In genomic region chr6:108030223-108030622, GRCh38 we compare ENCODE assay signal across 27 cellular contexts. TPM values are rescaled to one million over a fixed set of nuclear protein-coding genes. Genes with fewer than 3 reads are reported as not detected.
A peak's percentile ranks its signal among the peaks of the same experiment; 100 is the strongest.
DNase-seq lines count a peak whose midpoint lies in the region; ATAC-seq and TF ChIP-seq lines count a peak whose summit lies in the region.
"Had no signal": no experiment of that assay in that cellular context is flagged by ENCODE, and none has a peak within 500 bp of the region (broad histone marks: within the 10 kb centered on the region; RNA-seq: fewer than 3 reads in every experiment).

No MANE protein-coding gene starts in this region.

- H3K27ac ChIP-seq in neural cell (ENCODE audit: low read length) = peak overlapping the region; percentile 46
- H3K27ac ChIP-seq in CD8-positive, alpha-beta T cell (ENCODE audit: low read depth, low read length) = no peak overlapping the region
- H3K27ac ChIP-seq: 22Rv1; BLaER1 treated with 17β-estradiol and CSF1 and Interleukin-3, amounts not matched to agents 10 nM and 100 nM; PC-9; SK-N-MC; tibial artery had no signal

- no peak overlapping the region for H3K27ac Mint-ChIP-seq in CD8-positive, alpha-beta T cell
- H3K27ac Mint-ChIP-seq: activated B cell treated with CpG ODN at 0.5 μM for 24 hours; activated T-cell treated with anti-CD3 and anti-CD28 coated beads, Interleukin-2, amount 50 U/mL, for 72 hours; effector memory CD8-positive, alpha-beta T cell; natural killer cell treated with Interleukin-12 subunit alpha and Interleukin-12 subunit beta and Interleukin-15 and Interleukin-18, amount 100 ng/mL, for 72 hours had no signal

- H3F3A ChIP-seq in neural cell (ENCODE audit: insufficient read depth, low read length, poor library complexity, severe bottlenecking) = no peaks in the 10 kb centered on the region

- no peaks in the 10 kb centered on the region for H3K4me1 ChIP-seq in CD8-positive, alpha-beta T cell (ENCODE audit: insufficient read depth, low read length)
- H3K4me1 ChIP-seq: BLaER1 treated with 17β-estradiol and CSF1 and Interleukin-3, amounts not matched to agents 10 nM and 100 nM; tibial artery had no signal

- H3K9ac ChIP-seq in neural cell (ENCODE audit: low read length) = no peak overlapping the region
- H3K9ac ChIP-seq: BLaER1 treated with 17β-estradiol and CSF1 and Interleukin-3, amounts not matched to agents 10 nM and 100 nM had no signal

- H3K4me2 ChIP-seq in neural cell (ENCODE audit: low read length) = no peak overlapping the region
- H3K4me2 ChIP-seq: BLaER1 treated with 17β-estradiol and CSF1 and Interleukin-3, amounts not matched to agents 10 nM and 100 nM; PC-9 had no signal

- H3K27me3 ChIP-seq in neural cell (ENCODE audit: insufficient read depth, low read depth, low read length) = no peaks in the 10 kb centered on the region
- no peaks in the 10 kb centered on the region for H3K27me3 ChIP-seq in CD8-positive, alpha-beta T cell (ENCODE audit: insufficient read depth, low read length)
- H3K27me3 ChIP-seq: BLaER1 treated with 17β-estradiol and CSF1 and Interleukin-3, amounts not matched to agents 10 nM and 100 nM; tibial artery had no signal

- H3K9me2 ChIP-seq in neural cell (ENCODE audit: insufficient read depth, low read length) = no peaks in the 10 kb centered on the region

- H4K20me1 ChIP-seq in neural cell (ENCODE audit: insufficient read depth) = no peaks in the 10 kb centered on the region
- H4K20me1 ChIP-seq: BLaER1 treated with 17β-estradiol and CSF1 and Interleukin-3, amounts not matched to agents 10 nM and 100 nM had no signal

- TF ChIP-seq RAD21 in neural cell (conservative IDR thresholded peaks at IDR 0.05) = no peak

- DNase-seq in NCI-H1092 treated with DMSO at 0.1 percent for 48 hours (lab: John Stamatoyannopoulos, UW) (peak; percentile 2), NCI-H1092 (lab: John Stamatoyannopoulos, UW) (no peak), NCI-H2029 treated with DMSO at 0.1 percent for 48 hours (lab: John Stamatoyannopoulos, UW) (peak; percentile 27), NCI-H69 (lab: John Stamatoyannopoulos, UW) (peak; percentile 92), MV-4-11 (lab: John Stamatoyannopoulos, UW) (no peak), erythroblast (lab: John Stamatoyannopoulos, UW) (no peak)
- no peak for DNase-seq in CD8-positive, alpha-beta T cell
- DNase-seq: activated B cell treated with CpG ODN at 0.5 μM for 24 hours; activated T-cell treated with anti-CD3 and anti-CD28 coated beads, Interleukin-2, amount 50 U/mL, for 72 hours; cortex of kidney; DMS79; effector memory CD8-positive, alpha-beta T cell; GDM1; immature natural killer cell; Kasumi-1; left cardiac atrium; NCI-H2081 treated with DMSO at 0.1 percent for 48 hours; NK-92 treated with Interleukin-12 subunit alpha and Interleukin-12 subunit beta, amount 100 ng/mL, for 24 hours; PC-9; stimulated activated CD4-positive, alpha-beta T cell treated with anti-CD3 and anti-CD28 coated beads, Interleukin-4, amount 100 ng/mL, for 4 hours; tibial artery had no signal

- intact Hi-C loops in CD8-positive, alpha-beta T cell (cut with DNase I, micrococcal nuclease) = no loop called here

- no peak overlapping the region for H2AFZ ChIP-seq in neural cell (ENCODE audit: low read depth, low read length)
- H2AFZ ChIP-seq: PC-9 had no signal

- H3K4me3 ChIP-seq in neural cell (ENCODE audit: low read length) = no peak overlapping the region
- no peak overlapping the region for H3K4me3 ChIP-seq in CD8-positive, alpha-beta T cell (ENCODE audit: low read depth, low read length)
- H3K4me3 ChIP-seq: BLaER1 treated with 17β-estradiol and CSF1 and Interleukin-3, amounts not matched to agents 10 nM and 100 nM; PC-9; SK-N-MC; tibial artery had no signal

- no peaks in the 10 kb centered on the region for H3K4me1 Mint-ChIP-seq in CD8-positive, alpha-beta T cell (ENCODE audit: low read depth)
- H3K4me1 Mint-ChIP-seq: activated B cell treated with CpG ODN at 0.5 μM for 24 hours, immature natural killer cell had no signal

- no peak for ATAC-seq in CD8-positive, alpha-beta T cell
- ATAC-seq: activated T-cell treated with anti-CD3 and anti-CD28 coated beads, Interleukin-2, amount 50 U/mL, for 72 hours; effector memory CD8-positive, alpha-beta T cell; HCT116; left cardiac atrium; natural killer cell treated with Interleukin-12 subunit alpha and Interleukin-12 subunit beta and Interleukin-15 and Interleukin-18, amount 100 ng/mL, for 72 hours had no signal

- no peaks in the 10 kb centered on the region for H3K36me3 ChIP-seq in neural cell (ENCODE audit: insufficient read depth, low read length)
- no peaks in the 10 kb centered on the region for H3K36me3 ChIP-seq in CD8-positive, alpha-beta T cell (ENCODE audit: insufficient read depth, low read length)

- no peaks in the 10 kb centered on the region for H3K79me2 ChIP-seq in neural cell (replicated peaks; ENCODE audit: insufficient read depth, low read length)

- no peak overlapping the region for H3K4me3 Mint-ChIP-seq in CD8-positive, alpha-beta T cell
- H3K4me3 Mint-ChIP-seq: activated B cell treated with CpG ODN at 0.5 μM for 24 hours; activated T-cell treated with anti-CD3 and anti-CD28 coated beads, Interleukin-2, amount 50 U/mL, for 72 hours; effector memory CD8-positive, alpha-beta T cell; immature natural killer cell; natural killer cell treated with Interleukin-12 subunit alpha and Interleukin-12 subunit beta and Interleukin-15 and Interleukin-18, amount 100 ng/mL, for 72 hours had no signal

- CTCF ChIA-PET in CD8-positive, alpha-beta T cell (lab: Charles Lee) = no interaction called here

- H3K27me3 Mint-ChIP-seq in CD8-positive, alpha-beta T cell (ENCODE audit: low read depth) = no peaks in the 10 kb centered on the region
- H3K27me3 Mint-ChIP-seq: activated B cell treated with CpG ODN at 0.5 μM for 24 hours; effector memory CD8-positive, alpha-beta T cell; natural killer cell treated with Interleukin-12 subunit alpha and Interleukin-12 subunit beta and Interleukin-15 and Interleukin-18, amount 100 ng/mL, for 72 hours had no signal

- H3K9me3 Mint-ChIP-seq in CD8-positive, alpha-beta T cell = no peaks in the 10 kb centered on the region
- H3K9me3 Mint-ChIP-seq: activated B cell treated with CpG ODN at 0.5 μM for 24 hours; activated T-cell treated with anti-CD3 and anti-CD28 coated beads, Interleukin-2, amount 50 U/mL, for 72 hours; effector memory CD8-positive, alpha-beta T cell; immature natural killer cell; natural killer cell treated with Interleukin-12 subunit alpha and Interleukin-12 subunit beta and Interleukin-15 and Interleukin-18, amount 100 ng/mL, for 72 hours had no signal

- POLR2A ChIA-PET in CD8-positive, alpha-beta T cell (lab: Charles Lee) = no interaction called here

- no peaks in the 10 kb centered on the region for H3K9me3 ChIP-seq in neural cell (ENCODE audit: low read length)
- H3K9me3 ChIP-seq in CD8-positive, alpha-beta T cell (ENCODE audit: low read length) = no peaks in the 10 kb centered on the region
- H3K9me3 ChIP-seq: BLaER1 treated with 17β-estradiol and CSF1 and Interleukin-3, amounts not matched to agents 10 nM and 100 nM; tibial artery had no signal

- TF ChIP-seq EP300 in neural cell (conservative IDR thresholded peaks at IDR 0.05; ENCODE audit: poor library complexity, severe bottlenecking) = no peak

- peaks cover 6% of the 10 kb centered on the region for H3K36me3 Mint-ChIP-seq in CD8-positive, alpha-beta T cell

- no peak for TF ChIP-seq CTCF in neural cell (IDR thresholded peaks at IDR 0.05; ENCODE audit: poor library complexity, severe bottlenecking)
- no peak for TF ChIP-seq CTCF in CD8-positive, alpha-beta T cell (IDR thresholded peaks at IDR 0.05)

- TF ChIP-seq POLR2A in erythroblast (IDR thresholded peaks at IDR 0.05; ENCODE audit: low read length) = no peak

TF ChIP-seq in neural cell, 6 proteins besides CTCF, POLR2A, EP300 and RAD21:
- TF ChIP-seq SMC3 (conservative IDR thresholded peaks at IDR 0.05; ENCODE audit: poor library complexity) (no peak), POLR2AphosphoS5 (IDR thresholded peaks at IDR 0.05) (no peak), TAF1 (IDR thresholded peaks at IDR 0.05; ENCODE audit: low read depth) (no peak), MXI1 (conservative IDR thresholded peaks at IDR 0.05; ENCODE audit: poor library complexity, severe bottlenecking) (no peak), EZH2 (IDR thresholded peaks at IDR 0.05; ENCODE audit: borderline replicate concordance, insufficient read depth, low read length, poor library complexity, severe bottlenecking) (no peak)
- TF ChIP-seq, protein P1, sequence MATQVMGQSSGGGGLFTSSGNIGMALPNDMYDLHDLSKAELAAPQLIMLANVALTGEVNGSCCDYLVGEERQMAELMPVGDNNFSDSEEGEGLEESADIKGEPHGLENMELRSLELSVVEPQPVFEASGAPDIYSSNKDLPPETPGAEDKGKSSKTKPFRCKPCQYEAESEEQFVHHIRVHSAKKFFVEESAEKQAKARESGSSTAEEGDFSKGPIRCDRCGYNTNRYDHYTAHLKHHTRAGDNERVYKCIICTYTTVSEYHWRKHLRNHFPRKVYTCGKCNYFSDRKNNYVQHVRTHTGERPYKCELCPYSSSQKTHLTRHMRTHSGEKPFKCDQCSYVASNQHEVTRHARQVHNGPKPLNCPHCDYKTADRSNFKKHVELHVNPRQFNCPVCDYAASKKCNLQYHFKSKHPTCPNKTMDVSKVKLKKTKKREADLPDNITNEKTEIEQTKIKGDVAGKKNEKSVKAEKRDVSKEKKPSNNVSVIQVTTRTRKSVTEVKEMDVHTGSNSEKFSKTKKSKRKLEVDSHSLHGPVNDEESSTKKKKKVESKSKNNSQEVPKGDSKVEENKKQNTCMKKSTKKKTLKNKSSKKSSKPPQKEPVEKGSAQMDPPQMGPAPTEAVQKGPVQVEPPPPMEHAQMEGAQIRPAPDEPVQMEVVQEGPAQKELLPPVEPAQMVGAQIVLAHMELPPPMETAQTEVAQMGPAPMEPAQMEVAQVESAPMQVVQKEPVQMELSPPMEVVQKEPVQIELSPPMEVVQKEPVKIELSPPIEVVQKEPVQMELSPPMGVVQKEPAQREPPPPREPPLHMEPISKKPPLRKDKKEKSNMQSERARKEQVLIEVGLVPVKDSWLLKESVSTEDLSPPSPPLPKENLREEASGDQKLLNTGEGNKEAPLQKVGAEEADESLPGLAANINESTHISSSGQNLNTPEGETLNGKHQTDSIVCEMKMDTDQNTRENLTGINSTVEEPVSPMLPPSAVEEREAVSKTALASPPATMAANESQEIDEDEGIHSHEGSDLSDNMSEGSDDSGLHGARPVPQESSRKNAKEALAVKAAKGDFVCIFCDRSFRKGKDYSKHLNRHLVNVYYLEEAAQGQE (IDR thresholded peaks at IDR 0.05; ENCODE audit: borderline replicate concordance) = no peak

RNA-seq across cellular contexts. Expression of gene OSTM1, which starts 44.3 kb away (rescaled TPM):
- polyA plus RNA-seq in neural cell = 54.7 and 59.9 TPM in 2 replicates
- polyA minus RNA-seq in neural cell = 41.6 and 48.4 TPM in 2 replicates
- 10 to 100 TPM; 20.0 to 25.0 TPM for total RNA-seq in CD8-positive, alpha-beta T cell

Comparison
In these comparisons a context has a peak if more than half of its experiments do, and no peak if none do; other contexts are left out.
1. DNase-seq: peak in NCI-H1092 treated with DMSO at 0.1 percent for 48 hours (single experiment), NCI-H2029 treated with DMSO at 0.1 percent for 48 hours (single experiment) and NCI-H69 (single experiment); none in NCI-H1092 (single experiment), CD8-positive, alpha-beta T cell (0 of 7), MV-4-11 (single experiment) and erythroblast (0 of 2).